Comparison of ENCODE assay signal across 19 cellular contexts in genomic region chr4:147938481-147938880, GRCh38.
DNase-seq lines count a peak whose midpoint lies in the region; ATAC-seq and TF ChIP-seq lines count a peak whose summit lies in the region.
"Had no signal": no experiment of that assay in that cellular context is flagged by ENCODE, and none has a peak within 500 bp of the region (broad histone marks: within the 10 kb centered on the region; RNA-seq: fewer than 3 reads in every experiment).

No MANE protein-coding gene starts in this region.

- ATAC-seq in left ventricle myocardium superior, result no peak
- ATAC-seq in foreskin keratinocyte, result no peak
- ATAC-seq in GM18873 (IDR thresholded peaks at IDR 0.05; ENCODE audit: low FRiP score, unreplicated experiment), result no peak
- no peak for ATAC-seq in aorta (ENCODE audit: low FRiP score)
- no peak for ATAC-seq in gastroesophageal sphincter
- ATAC-seq: A549, HCT116 had no signal

- TF ChIP-seq EP300 in gastroesophageal sphincter (IDR thresholded peaks at IDR 0.05), result no peak

- intact Hi-C loops in left ventricle myocardium inferior (cut with micrococcal nuclease) (no loop called here), left ventricle myocardium superior (cut with micrococcal nuclease) (no loop called here), aorta (cut with DNase I) (no loop called here)

- H3K9me3 ChIP-seq in left ventricle myocardium inferior (replicated peaks), result no peaks in the 10 kb centered on the region
- H3K9me3 ChIP-seq in aorta (ENCODE audit: control insufficient read depth, low read length), result no peaks in the 10 kb centered on the region
- no peaks in the 10 kb centered on the region for H3K9me3 ChIP-seq in gastroesophageal sphincter
- H3K9me3 ChIP-seq: A549, BLaER1 had no signal

- TF ChIP-seq POLR2A in gastroesophageal sphincter (IDR thresholded peaks at IDR 0.05), result no peak

- no peak for DNase-seq in left ventricle myocardium inferior
- DNase-seq in left ventricle myocardium superior, result no peak
- peak; percentile 33 for DNase-seq in choroid plexus epithelial cell (ENCODE audit: low read depth)
- DNase-seq in foreskin keratinocyte, result no peak
- DNase-seq in GM03348 (ENCODE audit: low spot score), result no peak
- DNase-seq in aorta, result no peak
- DNase-seq: AML-193; CD4-positive, alpha-beta memory T cell; DMS153; DMS79; GDM1; HFFc6; IMR-90 had no signal

- H3K27ac ChIP-seq in left ventricle myocardium inferior (replicated peaks) (peak overlapping the region; percentile 11), foreskin keratinocyte (peak overlapping the region; percentile 12), aorta (ENCODE audit: low read depth in 1 of 2, low read length in 2 of 2) (no peak overlapping the region), gastroesophageal sphincter (no peak overlapping the region)
- H3K27ac ChIP-seq: 22Rv1, A549, BLaER1 had no signal

- TF ChIP-seq CTCF in left ventricle myocardium inferior (IDR thresholded peaks at IDR 0.05; ENCODE audit: borderline replicate concordance) (no peak), choroid plexus epithelial cell (conservative IDR thresholded peaks at IDR 0.05; ENCODE audit: low read depth, low read length) (no peak), foreskin keratinocyte (conservative IDR thresholded peaks at IDR 0.05) (no peak), gastroesophageal sphincter (IDR thresholded peaks at IDR 0.05) (no peak)

- WGBS in aorta, 2 donors, result 77 to 85% methylated on average over 5 of the region's 5 CpGs
- 52 to 58% methylated on average over 5 of the region's 5 CpGs for whole genome bisulfite sequencing in gastroesophageal sphincter (ENCODE audit: low coverage in 1 of 2), 2 donors

- H3K27me3 ChIP-seq in left ventricle myocardium inferior (ENCODE audit: low read depth) (no peaks in the 10 kb centered on the region), foreskin keratinocyte (no peaks in the 10 kb centered on the region), aorta (ENCODE audit: control insufficient read depth in 1 of 2, insufficient read depth in 2 of 2, low read length in 1 of 2) (no peaks in the 10 kb centered on the region), gastroesophageal sphincter (no peaks in the 10 kb centered on the region)
- H3K27me3 ChIP-seq: BLaER1 had no signal

- H3K36me3 ChIP-seq in left ventricle myocardium inferior (no peaks in the 10 kb centered on the region), aorta (ENCODE audit: control insufficient read depth in 1 of 2, insufficient read depth in 2 of 2, low read length in 1 of 2) (peaks cover 0 to 6% of the 10 kb centered on the region in 2 donors), gastroesophageal sphincter (peaks cover 3 to 48% of the 10 kb centered on the region in 2 donors)

- peaks cover 45% of the 10 kb centered on the region for H3K4me1 ChIP-seq in left ventricle myocardium inferior
- H3K4me1 ChIP-seq in foreskin keratinocyte, result no peaks in the 10 kb centered on the region
- no peaks in the 10 kb centered on the region for H3K4me1 ChIP-seq in aorta (ENCODE audit: control insufficient read depth in 1 of 2, insufficient read depth in 2 of 2, low read length in 2 of 2)
- peaks cover 3 to 55% (median 14%) of the 10 kb centered on the region in 3 donors for H3K4me1 ChIP-seq in gastroesophageal sphincter
- H3K4me1 ChIP-seq: A549 had no signal

- no peak overlapping the region for H3K4me3 ChIP-seq in left ventricle myocardium inferior
- H3K4me3 ChIP-seq in choroid plexus epithelial cell (ENCODE audit: low read depth, low read length), result no peak overlapping the region
- H3K4me3 ChIP-seq in aorta (ENCODE audit: low read length in 2 of 2), result no peak overlapping the region
- no peak overlapping the region for H3K4me3 ChIP-seq in gastroesophageal sphincter
- H3K4me3 ChIP-seq: A549, BLaER1 had no signal

Comparison
In these comparisons a context has a peak if more than half of its experiments do, and no peak if none do; other contexts are left out.
1. H3K27ac ChIP-seq: peak in left ventricle myocardium inferior (single experiment) and foreskin keratinocyte (single experiment); none in aorta (0 of 2) and gastroesophageal sphincter (0 of 4).